ENCODE assay signal across 1 cellular context in genomic region chr7:106119719-106120118, GRCh38.
TF ChIP-seq lines count a peak whose summit lies in the region.

No MANE protein-coding gene starts in this region.

TF ChIP-seq in WTC11, 78 proteins besides CTCF, POLR2A, EP300 and RAD21 (continued from another document):
- TF ChIP-seq MXD4 (CRISPR knock-in tag; IDR thresholded peaks at IDR 0.05; ENCODE audit: borderline replicate concordance) = no peak
- TF ChIP-seq GTF2I (CRISPR knock-in tag; conservative IDR thresholded peaks at IDR 0.05) = no peak
- TF ChIP-seq FOXJ3 (CRISPR knock-in tag; IDR thresholded peaks at IDR 0.05; ENCODE audit: borderline replicate concordance) = no peak
- TF ChIP-seq SMAD4 (CRISPR knock-in tag; IDR thresholded peaks at IDR 0.05) = no peak
- TF ChIP-seq NR1H2 (CRISPR knock-in tag; IDR thresholded peaks at IDR 0.05) = no peak
- TF ChIP-seq NFYB (CRISPR knock-in tag; conservative IDR thresholded peaks at IDR 0.05; ENCODE audit: low read depth) = no peak
- no peak for TF ChIP-seq ATF6 (CRISPR knock-in tag; IDR thresholded peaks at IDR 0.05)
